Comparison of ENCODE assay signal across 12 cellular contexts in genomic region chr16:66548068-66548467, GRCh38. TPM values are rescaled to one million over a fixed set of nuclear protein-coding genes. Genes with fewer than 3 reads are reported as not detected.
DNase-seq lines count a peak whose midpoint lies in the region; ATAC-seq and TF ChIP-seq lines count a peak whose summit lies in the region.
"Had no signal": no experiment of that assay in that cellular context is flagged by ENCODE, and none has a peak within 500 bp of the region (broad histone marks: within the 10 kb centered on the region; RNA-seq: fewer than 3 reads in every experiment).

No MANE protein-coding gene starts in this region.

- ATAC-seq in RWPE2 (ENCODE audit: low read depth): no peak
- no peak for ATAC-seq in GM18517 (IDR thresholded peaks at IDR 0.05; ENCODE audit: unreplicated experiment)
- ATAC-seq: PC-3 had no signal

- CTCF ChIA-PET in CD8-positive, alpha-beta memory T cell (lab: Charles Lee): interaction anchor here (0.8 to 2.7 kb wide), 9 partner anchors 15 to 142 kb away, joined by 3 to 12 read pairs (median 5); no protein-coding TSS in a partner anchor

- H3K9me3 Mint-ChIP-seq in CD8-positive, alpha-beta memory T cell: no peaks in the 10 kb centered on the region
- no peaks in the 10 kb centered on the region for H3K9me3 Mint-ChIP-seq in endothelial cell (ENCODE audit: unreplicated experiment)

- H3K27ac ChIP-seq in CD8-positive, alpha-beta memory T cell (ENCODE audit: low read depth, low read length): no peak overlapping the region
- peak overlapping the region; percentile 68 for H3K27ac ChIP-seq in RWPE2 (ENCODE audit: poor library complexity, severe bottlenecking)
- H3K27ac ChIP-seq in skeletal muscle tissue (ENCODE audit: low read depth, low read length): peak overlapping the region; percentile 86

- peaks cover 45 to 61% (median 52%) of the 10 kb centered on the region in 3 donors for H3K4me1 Mint-ChIP-seq in CD8-positive, alpha-beta memory T cell
- H3K4me1 Mint-ChIP-seq in endothelial cell (ENCODE audit: unreplicated experiment): peaks cover 42% of the 10 kb centered on the region

- H3K4me3 Mint-ChIP-seq in CD8-positive, alpha-beta memory T cell: peak overlapping the region in 6 of 7 donors; percentile 70 to 86 (median 78)
- peak overlapping the region; percentile 75 for H3K4me3 Mint-ChIP-seq in endothelial cell (ENCODE audit: unreplicated experiment)

- H3K36me3 Mint-ChIP-seq in CD8-positive, alpha-beta memory T cell: peaks cover 0 to 7% (median 0%) of the 10 kb centered on the region in 3 donors
- peaks cover 17% of the 10 kb centered on the region for H3K36me3 Mint-ChIP-seq in endothelial cell (ENCODE audit: low read depth, unreplicated experiment)

- no peak for DNase-seq in CD8-positive, alpha-beta memory T cell
- DNase-seq in RWPE2 (ENCODE audit: low spot score) (no peak), endothelial cell (ENCODE audit: low spot score) (no peak), NCI-H1092 treated with DMSO at 0.1 percent for 48 hours (lab: John Stamatoyannopoulos, UW) (no peak), SK-N-DZ (ENCODE audit: low spot score) (no peak), HPDE6-E6E7 (ENCODE audit: extremely low spot score) (no peak)
- DNase-seq: activated CD4-positive, alpha-beta T cell treated with anti-CD3 and anti-CD28 coated beads for 1 hour; NCI-H1694 treated with DMSO at 0.1 percent for 48 hours; PC-3 had no signal

- H3K4me3 ChIP-seq in CD8-positive, alpha-beta memory T cell (ENCODE audit: low read length): no peak overlapping the region
- H3K4me3 ChIP-seq in RWPE2 (ENCODE audit: severe bottlenecking) (no peak overlapping the region), skeletal muscle tissue (ENCODE audit: low read length in 3 of 3) (no peak overlapping the region)

- H3K9me3 ChIP-seq in CD8-positive, alpha-beta memory T cell (ENCODE audit: low read length): no peaks in the 10 kb centered on the region
- H3K9me3 ChIP-seq in RWPE2 (ENCODE audit: severe bottlenecking): no peaks in the 10 kb centered on the region
- H3K9me3 ChIP-seq in skeletal muscle tissue (ENCODE audit: control insufficient read depth in 3 of 3, low read length in 3 of 3): no peaks in the 10 kb centered on the region

- peak overlapping the region; percentile 77 to 98 (median 90) for H3K27ac Mint-ChIP-seq in CD8-positive, alpha-beta memory T cell
- peak overlapping the region; percentile 54 for H3K27ac Mint-ChIP-seq in endothelial cell (ENCODE audit: unreplicated experiment)

- no peaks in the 10 kb centered on the region for H3K27me3 ChIP-seq in CD8-positive, alpha-beta memory T cell (ENCODE audit: insufficient read depth, low read length, poor library complexity, severe bottlenecking)
- no peaks in the 10 kb centered on the region for H3K27me3 ChIP-seq in RWPE2 (ENCODE audit: insufficient read depth, poor library complexity, severe bottlenecking)
- H3K27me3 ChIP-seq in skeletal muscle tissue (ENCODE audit: control insufficient read depth in 3 of 3, insufficient read depth in 3 of 3, low read length in 3 of 3): no peaks in the 10 kb centered on the region

- TF ChIP-seq CTCF in RWPE2 (IDR thresholded peaks at IDR 0.05; ENCODE audit: poor library complexity, severe bottlenecking): no peak
- no peak for TF ChIP-seq CTCF in endothelial cell (IDR thresholded peaks at IDR 0.05; ENCODE audit: unreplicated experiment)

- no peaks in the 10 kb centered on the region for H3K36me3 ChIP-seq in CD8-positive, alpha-beta memory T cell (ENCODE audit: insufficient read depth, low read length)
- H3K36me3 ChIP-seq in RWPE2 (ENCODE audit: low read depth): peaks cover 8% of the 10 kb centered on the region
- peaks cover 17 to 27% (median 18%) of the 10 kb centered on the region in 3 donors for H3K36me3 ChIP-seq in skeletal muscle tissue (ENCODE audit: control insufficient read depth in 3 of 3, insufficient read depth in 3 of 3, low read length in 3 of 3)

- H3K9ac ChIP-seq in skeletal muscle tissue (ENCODE audit: low read depth in 1 of 3, low read length in 3 of 3): peak overlapping the region in 2 of 3 donors; percentile 55 to 87

- POLR2A ChIA-PET in CD8-positive, alpha-beta memory T cell (lab: Charles Lee): interaction anchor here (0.6 to 1.3 kb wide), 3 partner anchors 12 to 27 kb away, joined by 3 to 6 read pairs (median 4); no protein-coding TSS in a partner anchor

- peaks cover 0 to 5% of the 10 kb centered on the region in 2 donors for H3K27me3 Mint-ChIP-seq in CD8-positive, alpha-beta memory T cell
- H3K27me3 Mint-ChIP-seq in endothelial cell (ENCODE audit: unreplicated experiment): peaks cover 9% of the 10 kb centered on the region

- H3K4me1 ChIP-seq in CD8-positive, alpha-beta memory T cell (ENCODE audit: insufficient read depth, low read length): peaks cover 39% of the 10 kb centered on the region
- H3K4me1 ChIP-seq in RWPE2 (ENCODE audit: insufficient read depth, poor library complexity, severe bottlenecking): peaks cover 16% of the 10 kb centered on the region
- peaks cover 38 to 45% (median 38%) of the 10 kb centered on the region in 3 donors for H3K4me1 ChIP-seq in skeletal muscle tissue (ENCODE audit: control insufficient read depth in 3 of 3, insufficient read depth in 3 of 3, low read length in 3 of 3)

RNA-seq across cellular contexts. Expression of gene TK2, which starts 1.9 kb away (rescaled TPM):
- total RNA-seq in CD8-positive, alpha-beta memory T cell: 1 to 10 TPM; 5.6 TPM
- polyA plus RNA-seq in CD8-positive, alpha-beta memory T cell: 10.4 TPM
- total RNA-seq in endothelial cell (ENCODE audit: unreplicated experiment): 13.1 TPM
- 11.5 TPM for total RNA-seq in skeletal muscle tissue
- 9.3 and 10.9 TPM in 2 replicates for polyA plus RNA-seq in SK-N-DZ (2014; cell fraction: cytosol; rRNA removed)
- polyA plus RNA-seq in SK-N-DZ (2014; cell fraction: nucleus; rRNA removed): 26.9 and 35.9 TPM in 2 replicates

RNA-seq across cellular contexts. Expression of gene CKLF, which starts 4.3 kb away (rescaled TPM):
- 100 to 1,000 TPM; 118 to 121 TPM for total RNA-seq in CD8-positive, alpha-beta memory T cell
- polyA plus RNA-seq in CD8-positive, alpha-beta memory T cell: 265 TPM
- total RNA-seq in endothelial cell (ENCODE audit: unreplicated experiment) (38.0 TPM), skeletal muscle tissue (34.4 TPM)
- 106 and 115 TPM in 2 replicates for polyA plus RNA-seq in SK-N-DZ (2014; cell fraction: cytosol; rRNA removed)
- polyA plus RNA-seq in SK-N-DZ (2014; cell fraction: nucleus; rRNA removed): 51.4 and 54.9 TPM in 2 replicates

RNA-seq across cellular contexts. Expression of gene CMTM1, which starts 18.2 kb away (rescaled TPM):
- total RNA-seq in CD8-positive, alpha-beta memory T cell: 1 to 10 TPM; 8.2 to 8.6 TPM
- 1.2 TPM for polyA plus RNA-seq in CD8-positive, alpha-beta memory T cell
- 8.3 TPM for total RNA-seq in endothelial cell (ENCODE audit: unreplicated experiment)
- total RNA-seq in skeletal muscle tissue: not detected
- 0.33 and 0.59 TPM in 2 replicates for polyA plus RNA-seq in SK-N-DZ (2014; cell fraction: cytosol; rRNA removed)
- 0.73 TPM in 1 of 2 replicates, not detected in the other for polyA plus RNA-seq in SK-N-DZ (2014; cell fraction: nucleus; rRNA removed)

RNA-seq across cellular contexts. Expression of gene CMTM2, which starts 31.2 kb away (rescaled TPM):
- total RNA-seq in CD8-positive, alpha-beta memory T cell: under 1 TPM; 0.22 to 0.24 TPM
- polyA plus RNA-seq in CD8-positive, alpha-beta memory T cell: not detected
- total RNA-seq in endothelial cell (ENCODE audit: unreplicated experiment) (2.1 TPM), skeletal muscle tissue (not detected)
- polyA plus RNA-seq in SK-N-DZ (2014; cell fraction: cytosol; rRNA removed): not detected in 2 replicates
- not detected in 2 replicates for polyA plus RNA-seq in SK-N-DZ (2014; cell fraction: nucleus; rRNA removed)
- total RNA-seq: Daoy, PC-3 had no signal

RNA-seq across cellular contexts. Expression of gene CMTM3, which starts 56.4 kb away (rescaled TPM):
- total RNA-seq in CD8-positive, alpha-beta memory T cell: 10 to 100 TPM; 68.0 to 71.8 TPM
- 131 TPM for polyA plus RNA-seq in CD8-positive, alpha-beta memory T cell
- total RNA-seq in endothelial cell (ENCODE audit: unreplicated experiment): 268 TPM
- total RNA-seq in skeletal muscle tissue: 23.0 TPM
- polyA plus RNA-seq in SK-N-DZ (2014; cell fraction: cytosol; rRNA removed): 31.7 and 31.9 TPM in 2 replicates
- polyA plus RNA-seq in SK-N-DZ (2014; cell fraction: nucleus; rRNA removed): 19.2 and 24.7 TPM in 2 replicates
